Comparison of ENCODE assay signal across 8 cellular contexts in genomic region chr1:248839168-248839555, GRCh38. TPM values are rescaled to one million over a fixed set of nuclear protein-coding genes. Genes with fewer than 3 reads are reported as not detected.
DNase-seq lines count a peak whose midpoint lies in the region.

No MANE protein-coding gene starts in this region.

- peak overlapping the region; percentile 62 for H2AFZ ChIP-seq in ACC112 (ENCODE audit: low read length, unreplicated experiment)

- H3K27ac ChIP-seq in ACC112 (ENCODE audit: low read depth, low read length) = peak overlapping the region; percentile 96
- peak overlapping the region; percentile 100 for H3K27ac ChIP-seq in caudate nucleus (ENCODE audit: low read depth, low read length)

- no peaks in the 10 kb centered on the region for H3K36me3 ChIP-seq in ACC112 (ENCODE audit: insufficient read depth, low read length)
- no peaks in the 10 kb centered on the region for H3K36me3 ChIP-seq in mucosa of stomach (ENCODE audit: control insufficient read depth, insufficient read depth, low read length)

- peak overlapping the region; percentile 90 for H3K4me3 ChIP-seq in ACC112 (ENCODE audit: low read depth, low read length)
- peak overlapping the region; percentile 84 for H3K4me3 ChIP-seq in Jurkat, Clone E6-1 (ENCODE audit: low read length)
- peak overlapping the region; percentile 91 for H3K4me3 ChIP-seq in mucosa of stomach (ENCODE audit: low read length)

- H3K9me3 ChIP-seq in mucosa of stomach (ENCODE audit: control insufficient read depth, low read length) = no peaks in the 10 kb centered on the region

- H3K4me1 ChIP-seq in ACC112 (ENCODE audit: control insufficient read depth, insufficient read depth, low read length, unreplicated experiment) = peaks cover 30% of the 10 kb centered on the region
- peaks cover 8% of the 10 kb centered on the region for H3K4me1 ChIP-seq in mucosa of stomach (ENCODE audit: control insufficient read depth, insufficient read depth, low read length)

- no peaks in the 10 kb centered on the region for H3K27me3 ChIP-seq in ACC112 (ENCODE audit: insufficient read depth, low read length)
- H3K27me3 ChIP-seq in mucosa of stomach (ENCODE audit: control insufficient read depth, insufficient read depth, low read length) = no peaks in the 10 kb centered on the region

- DNase-seq in Jurkat, Clone E6-1 (ENCODE audit: low read depth, low spot score) = no peak
- DNase-seq in caudate nucleus (lab: John Stamatoyannopoulos, UW) = no peak
- DNase-seq in retina = no peak
- DNase-seq in NCI-H1436 (lab: John Stamatoyannopoulos, UW) = no peak
- DNase-seq in NCI-H524 treated with DMSO at 0.1 percent for 48 hours (lab: John Stamatoyannopoulos, UW) = no peak
- DNase-seq in stimulated activated CD4-positive, alpha-beta T cell treated with anti-CD3 and anti-CD28 coated beads, Interleukin-2, amount 100 ng/mL, for 48 hours = no peak

- H3K79me2 ChIP-seq in ACC112 (ENCODE audit: control insufficient read depth, insufficient read depth, low read length, unreplicated experiment) = peaks cover 35% of the 10 kb centered on the region

- H3K9ac ChIP-seq in mucosa of stomach (ENCODE audit: low read length) = peak overlapping the region; percentile 94

RNA-seq across cellular contexts. Expression of gene ZNF672, which starts 1.1 kb away (rescaled TPM):
- polyA plus RNA-seq in Jurkat, Clone E6-1 (2012; ENCODE audit: insufficient read depth, insufficient read length) = 36.6 TPM

RNA-seq across cellular contexts. Expression of gene SH3BP5L, which starts 13.4 kb away (rescaled TPM):
- polyA plus RNA-seq in Jurkat, Clone E6-1 (2012; ENCODE audit: insufficient read depth, insufficient read length) = 21.1 TPM

RNA-seq across cellular contexts. Expression of gene ZNF692, which starts 19.7 kb away (rescaled TPM):
- 80.0 TPM for polyA plus RNA-seq in Jurkat, Clone E6-1 (2012; ENCODE audit: insufficient read depth, insufficient read length)
